In the genomic region with DNA sequence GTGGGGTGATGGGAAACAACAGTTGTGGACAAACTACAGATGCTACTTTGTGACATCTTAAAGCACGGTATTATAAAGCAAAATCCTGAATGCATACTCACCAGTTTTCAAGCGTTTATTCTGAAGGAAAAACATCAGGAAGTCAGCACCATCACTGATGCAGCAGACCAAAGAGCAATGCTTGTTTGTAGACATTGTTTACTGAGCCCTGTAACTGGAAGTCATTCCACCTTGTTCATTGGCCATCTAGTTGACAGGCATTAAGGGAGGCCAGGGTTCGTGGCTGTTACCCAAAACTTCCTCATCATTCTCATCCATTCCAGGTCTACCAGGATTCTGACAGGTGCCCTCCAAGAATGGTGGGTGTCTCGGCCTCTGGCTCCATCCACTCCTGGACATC, we compare ENCODE assay signal across 7 cellular contexts.
"Had no signal": no experiment of that assay in that cellular context is flagged by ENCODE, and none has a peak within 500 bp of the region (broad histone marks: within the 10 kb centered on the region; RNA-seq: fewer than 3 reads in every experiment).

No MANE protein-coding gene starts in this region.

- H3K4me2 ChIP-seq: KMS-11 had no signal

- FAIRE-seq: HTR-8/SVneo, K562 had no signal

- H3K9ac ChIP-seq: KMS-11 had no signal

- H3K4me3 ChIP-seq: K562 had no signal

- ATAC-seq: K562 had no signal

- H3K27ac ChIP-seq: HL-60, KMS-11 had no signal

- DNase-seq: IMR-90, KBM-7, KG1 had no signal
